ENCODE assay signal across 8 cellular contexts in the genomic region with DNA sequence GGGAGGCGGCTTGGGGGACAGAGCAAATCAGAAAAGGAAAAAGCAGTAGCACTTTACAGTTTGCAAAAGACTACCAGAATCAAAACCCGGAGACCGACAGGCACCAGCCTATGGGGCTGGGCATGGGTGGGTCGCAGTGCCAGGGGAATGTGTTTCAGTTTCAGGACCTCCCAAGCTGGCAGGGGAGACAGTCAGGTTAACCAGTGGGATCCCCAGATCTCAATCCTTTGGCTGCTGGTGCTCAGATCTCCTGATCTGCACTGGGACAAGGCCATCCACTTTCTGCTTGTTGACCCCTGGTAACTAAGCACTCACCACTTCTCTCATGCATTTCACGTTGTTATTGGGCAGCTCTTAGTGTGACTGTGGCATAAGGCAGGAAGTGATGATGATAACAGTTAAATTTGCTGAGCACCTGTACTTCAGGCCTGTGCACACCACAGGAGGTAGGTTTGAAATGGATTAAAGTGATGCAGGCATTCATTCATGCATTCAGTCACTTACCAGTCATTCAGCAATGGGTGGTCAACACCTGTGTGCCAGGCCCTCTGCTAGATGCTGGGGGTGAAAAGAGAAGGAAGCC. TPM values are rescaled to one million over a fixed set of nuclear protein-coding genes. Genes with fewer than 3 reads are reported as not detected.
DNase-seq lines count a peak whose midpoint lies in the region; ATAC-seq and TF ChIP-seq lines count a peak whose summit lies in the region.

No MANE protein-coding gene starts in this region.

- H3K27ac Mint-ChIP-seq in naive B cell, result peak overlapping the region; percentile 16 to 88 (median 81)

- H3K4me3 ChIP-seq in A673 (ENCODE audit: low read depth, low read length, poor library complexity, severe bottlenecking) (peak overlapping the region; percentile 54), Peyer's patch (peak overlapping the region; percentile 66 to 90 (median 80)), colonic mucosa (peak overlapping the region; percentile 48)

- DNase-seq in A673 (ENCODE audit: low spot score) (no peak), Peyer's patch (no peak), colonic mucosa (no peak), naive B cell (peak; percentile 48), EL (no peak), NCI-H187 treated with DMSO at 0.1 percent for 48 hours (lab: John Stamatoyannopoulos, UW) (no peak), inferior parietal cortex (ENCODE audit: extremely low spot score) (no peak)

- ATAC-seq in GM18502 (IDR thresholded peaks at IDR 0.05; ENCODE audit: poor library complexity, unreplicated experiment), result peak; percentile 32
- peak; percentile 64 to 78 for ATAC-seq in naive B cell (ENCODE audit: low read depth in 2 of 2)

- peak overlapping the region; percentile 93 to 94 for H3K9ac ChIP-seq in colonic mucosa (ENCODE audit: low read depth in 2 of 2, low read length in 2 of 2)

- H3K9me3 ChIP-seq in A673 (ENCODE audit: low read depth, low read length, poor library complexity, severe bottlenecking) (no peaks in the 10 kb centered on the region), Peyer's patch (no peaks in the 10 kb centered on the region), colonic mucosa (no peaks in the 10 kb centered on the region)

- H3K27me3 Mint-ChIP-seq in naive B cell, result no peaks in the 10 kb centered on the region

- H3K27ac ChIP-seq in A673 (ENCODE audit: low read depth, low read length, poor library complexity, severe bottlenecking), result peak overlapping the region; percentile 82
- H3K27ac ChIP-seq in Peyer's patch, result peak overlapping the region; percentile 74 to 99 (median 92)
- peak overlapping the region; percentile 86 for H3K27ac ChIP-seq in colonic mucosa

- H3K36me3 Mint-ChIP-seq in naive B cell, result no peaks in the 10 kb centered on the region

- POLR2A ChIA-PET in A673 (lab: Charles Lee; ENCODE audit: low non-redundant PET), result no interaction called here

- no peaks in the 10 kb centered on the region for H3K9me3 Mint-ChIP-seq in naive B cell

- CTCF ChIA-PET in A673 (lab: Charles Lee), result no interaction called here

- no peaks in the 10 kb centered on the region for H3K27me3 ChIP-seq in A673 (replicated peaks; ENCODE audit: insufficient read depth, low read depth, low read length, poor library complexity)
- H3K27me3 ChIP-seq in Peyer's patch, result no peaks in the 10 kb centered on the region
- no peaks in the 10 kb centered on the region for H3K27me3 ChIP-seq in colonic mucosa

- TF ChIP-seq POLR2A in Peyer's patch (IDR thresholded peaks at IDR 0.05), result no peak

- no TSS peak for BruUV-seq in A673 (replicated peaks; lab: Mats Ljungman, UMichigan)

- peaks cover 10 to 16% (median 11%) of the 10 kb centered on the region in 3 donors for H3K4me1 Mint-ChIP-seq in naive B cell

- peak overlapping the region; percentile 81 to 93 (median 90) for H3K4me3 Mint-ChIP-seq in naive B cell

- H3K4me1 ChIP-seq in A673 (ENCODE audit: insufficient read depth, low read length, poor library complexity, severe bottlenecking) (peaks cover 24% of the 10 kb centered on the region), Peyer's patch (peaks cover 7 to 55% (median 15%) of the 10 kb centered on the region in 4 donors), colonic mucosa (peaks cover 19% of the 10 kb centered on the region)

- TF ChIP-seq CTCF in A673 (conservative IDR thresholded peaks at IDR 0.05; ENCODE audit: low read depth, low read length) (no peak), Peyer's patch (IDR thresholded peaks at IDR 0.05) (no peak), colonic mucosa (IDR thresholded peaks at IDR 0.05) (no peak)

- no peaks in the 10 kb centered on the region for H3K36me3 ChIP-seq in A673 (ENCODE audit: insufficient read depth, low read length, poor library complexity, severe bottlenecking)
- H3K36me3 ChIP-seq in Peyer's patch, result peaks cover 0 to under 1% (median 0%) of the 10 kb centered on the region in 3 donors
- no peaks in the 10 kb centered on the region for H3K36me3 ChIP-seq in colonic mucosa

- intact Hi-C loops in A673 (cut with micrococcal nuclease; ENCODE audit: unreplicated experiment) (no loop called here), colonic mucosa (cut with DNase I) (no loop called here)

RNA-seq across cellular contexts. Expression of gene STXBP1, which starts 42.2 kb away (rescaled TPM):
- total RNA-seq in A673 (2021) (10.9 and 12.6 TPM in 2 replicates), Peyer's patch (10 to 100 TPM in 2 of 4 donors, 1 to 10 TPM in 2; 4.4 to 90.8 (median 12.6) TPM), colonic mucosa (10 to 100 TPM in 1 of 2 donors, 1 to 10 TPM in 1; 8.2 to 15.8 TPM)
- under 1 TPM in 1 of 6 donors, not detected in 5; 0.31 TPM for polyA plus RNA-seq in naive B cell (ENCODE audit: low read depth in 6 of 6)
